Comparison of ENCODE assay signal across 9 cellular contexts in the genomic region with DNA sequence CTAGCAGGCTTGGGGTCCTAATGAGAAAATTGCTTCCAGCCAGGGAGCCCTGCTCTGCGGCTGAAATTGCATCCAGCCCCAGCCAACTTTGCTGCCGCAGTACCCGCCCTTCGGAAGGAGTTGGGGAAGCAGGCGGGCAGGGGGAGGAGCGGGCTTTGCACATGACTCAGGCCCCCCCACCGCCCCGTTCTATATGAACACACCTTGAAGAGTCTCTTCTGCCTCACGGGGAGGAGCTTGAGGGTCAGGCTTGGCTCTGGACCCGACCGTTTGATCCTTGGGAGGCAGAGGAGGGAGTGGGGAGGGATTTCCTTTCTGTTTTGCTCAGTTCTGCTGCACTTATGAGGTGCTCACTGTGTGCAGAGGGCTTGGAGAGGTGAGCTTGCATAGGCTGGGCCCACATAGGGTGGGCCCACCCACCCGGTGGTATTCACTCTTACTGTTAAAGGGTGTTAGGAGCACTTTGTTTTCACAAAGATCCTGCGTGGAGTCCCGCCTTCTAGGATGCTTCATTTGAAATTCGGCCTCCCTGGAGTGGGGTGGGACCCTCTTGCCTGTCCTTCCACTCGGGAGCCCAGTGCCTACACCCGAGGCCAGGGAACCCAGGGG. TPM values are rescaled to one million over a fixed set of nuclear protein-coding genes. Genes with fewer than 3 reads are reported as not detected.
DNase-seq lines count a peak whose midpoint lies in the region; ATAC-seq, FAIRE-seq and TF ChIP-seq lines count a peak whose summit lies in the region.
"Had no signal": no experiment of that assay in that cellular context is flagged by ENCODE, and none has a peak within 500 bp of the region (broad histone marks: within the 10 kb centered on the region; RNA-seq: fewer than 3 reads in every experiment).

No MANE protein-coding gene starts in this region.

- no peaks in the 10 kb centered on the region; the same call in 1 of the 2 replicates for H3K79me2 ChIP-seq in HCT116 (ENCODE audit: insufficient read depth, low read length)

- intact Hi-C loops in HCT116 (cut with micrococcal nuclease): no loop called here
- intact Hi-C loops in body of pancreas (cut with DNase I): no loop called here
- intact Hi-C loops in kidney (cut with DNase I): no loop called here

- 43 to 74% methylated on average over 11 to 17 of the region's 17 CpGs for WGBS in body of pancreas, 2 donors
- 13% methylated on average over 17 of the region's 17 CpGs for WGBS in suprapubic skin

- CTCF ChIA-PET in HCT116 (lab: Charles Lee): interaction anchor here (1.1 to 8.6 kb wide), 2 partner anchors 25 to 91 kb away, joined by 3 to 155 read pairs; no protein-coding TSS in a partner anchor

- H3K36me3 ChIP-seq in HCT116 (ENCODE audit: control insufficient read depth in 1 of 2, insufficient read depth in 2 of 2, low read length in 2 of 2) (no peaks in the 10 kb centered on the region), body of pancreas (replicated peaks in 1 of 2; ENCODE audit: insufficient read depth in 1 of 2, low read depth in 2 of 2) (no peaks in the 10 kb centered on the region), kidney (ENCODE audit: control insufficient read depth in 1 of 2, insufficient read depth in 2 of 2, low read length in 2 of 2) (no peaks in the 10 kb centered on the region), suprapubic skin (no peaks in the 10 kb centered on the region)

- H3K4me3 ChIP-seq in HCT116 (replicated peaks in 1 of 2; ENCODE audit: low read depth in 1 of 2, low read length in 2 of 2) (peak overlapping the region; percentile 31 to 42), body of pancreas (no peak overlapping the region), kidney (ENCODE audit: low read length in 2 of 2) (no peak overlapping the region), suprapubic skin (peak overlapping the region; percentile 30)

- TF ChIP-seq CTCF in HCT116 (IDR thresholded peaks at IDR 0.05 in 2 of 3, conservative IDR thresholded peaks at IDR 0.05 in 1 of 3; ENCODE audit: borderline replicate concordance in 1 of 3, insufficient read depth in 1 of 3, low read depth in 2 of 3, low read length in 2 of 3): no peak
- no peak for TF ChIP-seq CTCF in body of pancreas (IDR thresholded peaks at IDR 0.05)
- no peak for TF ChIP-seq CTCF in kidney (IDR thresholded peaks at IDR 0.05; ENCODE audit: borderline replicate concordance, extremely low read depth, insufficient read depth)
- TF ChIP-seq CTCF in suprapubic skin (IDR thresholded peaks at IDR 0.05): no peak

- H3K4me2 ChIP-seq in HCT116 (ENCODE audit: low read length): peak overlapping the region; percentile 75

- no peak overlapping the region for H2AFZ ChIP-seq in HCT116 (ENCODE audit: low read depth, low read length, poor library complexity, severe bottlenecking)

- H4K20me1 ChIP-seq in HCT116 (ENCODE audit: insufficient read depth): no peaks in the 10 kb centered on the region

- POLR2A ChIA-PET in HCT116 (lab: Charles Lee): interaction anchor here (4.1 kb wide), 1 partner anchor 22 kb away, joined by 16 read pairs; no protein-coding TSS in a partner anchor

- H3K9me3 ChIP-seq in HCT116 (ENCODE audit: control insufficient read depth in 1 of 2, insufficient read depth in 1 of 2, low read depth in 1 of 2, low read length in 2 of 2) (no peaks in the 10 kb centered on the region), body of pancreas (no peaks in the 10 kb centered on the region), kidney (ENCODE audit: control insufficient read depth in 1 of 2, low read length in 2 of 2) (no peaks in the 10 kb centered on the region), suprapubic skin (no peaks in the 10 kb centered on the region)

- H3K27ac ChIP-seq in HCT116 (ENCODE audit: low read depth, low read length): peak overlapping the region; percentile 94
- peak overlapping the region; percentile 87 to 96 (median 91) for H3K27ac ChIP-seq in body of pancreas
- H3K27ac ChIP-seq in kidney (ENCODE audit: low read depth in 2 of 2, low read length in 2 of 2): peak overlapping the region; percentile 63 to 93
- H3K27ac ChIP-seq in suprapubic skin: peak overlapping the region; percentile 92

- FAIRE-seq in kidney (lab: Jason Lieb, UNC): no peak

- H3K4me1 ChIP-seq in HCT116 (ENCODE audit: control insufficient read depth in 1 of 2, insufficient read depth in 2 of 2, low read length in 2 of 2) (peaks cover 91 to 98% of the 10 kb centered on the region in 2 experiments), body of pancreas (peaks cover 93% of the 10 kb centered on the region), kidney (ENCODE audit: control insufficient read depth in 1 of 2, insufficient read depth in 1 of 2, low read depth in 1 of 2, low read length in 2 of 2) (peaks cover 34 to 53% of the 10 kb centered on the region in 2 donors), suprapubic skin (peaks cover 100% of the 10 kb centered on the region)

- TSS peak; percentile 22 for BruUV-seq in HCT116 (replicated peaks; lab: Mats Ljungman, UMichigan)

- TF ChIP-seq POLR2A in HCT116 (IDR thresholded peaks at IDR 0.05; ENCODE audit: borderline replicate concordance, extremely low read depth, insufficient read depth, insufficient read length) (no peak), body of pancreas (IDR thresholded peaks at IDR 0.05) (no peak), suprapubic skin (IDR thresholded peaks at IDR 0.05) (no peak)

- RAD21 ChIA-PET in HCT116 (lab: Charles Lee; ENCODE audit: low non-redundant PET in 1 of 2, low total read pairs in 2 of 2, uncharacterized antibody in 2 of 2, unreplicated experiment in 2 of 2): interaction anchor here (1.0 to 1.4 kb wide), 4 partner anchors 23 to 71 kb away, joined by 3 to 4 read pairs (median 3); no protein-coding TSS in a partner anchor

- H3K9ac ChIP-seq in HCT116 (ENCODE audit: low read length) (peak overlapping the region; percentile 81), kidney (ENCODE audit: low read length in 2 of 2) (peak overlapping the region in 1 of 2 donors; percentile 34)

- no peak for TF ChIP-seq RAD21 in HCT116 (IDR thresholded peaks at IDR 0.05; ENCODE audit: low read depth)

- ATAC-seq in HCT116: peak; percentile 64
- no peak for ATAC-seq in body of pancreas
- no peak for ATAC-seq in HG02840 (IDR thresholded peaks at IDR 0.05; ENCODE audit: low FRiP score, unreplicated experiment)
- no peak for ATAC-seq in GM18909 (IDR thresholded peaks at IDR 0.05; ENCODE audit: poor library complexity, unreplicated experiment)
- ATAC-seq in GM21423 (IDR thresholded peaks at IDR 0.05; ENCODE audit: unreplicated experiment): no peak
- ATAC-seq in GM21619 (IDR thresholded peaks at IDR 0.05; ENCODE audit: unreplicated experiment): no peak

- peak; percentile 64 for DNase-seq in HCT116 (ENCODE audit: low read depth, low spot score)
- DNase-seq in body of pancreas: no peak
- no peak for DNase-seq in kidney
- peak; percentile 89 to 91 for DNase-seq in suprapubic skin (ENCODE audit: low spot score in 2 of 2)
- DNase-seq: NCI-H1105 treated with DMSO at 0.1 percent for 48 hours had no signal

- no peaks in the 10 kb centered on the region for H3K9me2 ChIP-seq in HCT116 (ENCODE audit: insufficient read depth)

- H3K27me3 ChIP-seq in HCT116 (ENCODE audit: insufficient read depth, low read length): no peaks in the 10 kb centered on the region
- no peaks in the 10 kb centered on the region for H3K27me3 ChIP-seq in body of pancreas
- no peaks in the 10 kb centered on the region for H3K27me3 ChIP-seq in suprapubic skin

- TF ChIP-seq EP300 in suprapubic skin (IDR thresholded peaks at IDR 0.05): no peak

TF ChIP-seq in HCT116, 20 proteins besides CTCF, POLR2A, EP300 and RAD21:
- TF ChIP-seq POLR2AphosphoS5 (IDR thresholded peaks at IDR 0.05; ENCODE audit: low read depth, low read length): peak; percentile 48
- TF ChIP-seq FOSL1 (IDR thresholded peaks at IDR 0.05; ENCODE audit: low read depth): no peak
- TF ChIP-seq EZH2 (IDR thresholded peaks at IDR 0.05): no peak

RNA-seq across cellular contexts. Expression of a gene that starts 46.5 kb away (rescaled TPM):
- total RNA-seq in HCT116 (2021; ENCODE audit: unreplicated experiment): 2.6 TPM
- polyA plus RNA-seq in HCT116 (2012): 1.3 and 1.8 TPM in 2 replicates
- 1 to 10 TPM; 3.4 to 6.9 TPM for total RNA-seq in body of pancreas
- 13.8 TPM for total RNA-seq in kidney
- 8.5 TPM for polyA plus RNA-seq in kidney (ENCODE audit: insufficient read depth, low read depth, low replicate concordance)
- total RNA-seq in suprapubic skin: 1 to 10 TPM; 1.5 to 2.7 (median 2.2) TPM

Comparison
In these comparisons a context has a peak if more than half of its experiments do, and no peak if none do; other contexts are left out.
1. DNase-seq: peak in HCT116 (single experiment) and suprapubic skin (2 of 2); none in body of pancreas (0 of 4) and kidney (single experiment).
2. H3K4me3 ChIP-seq: peak in HCT116 (2 of 2) and suprapubic skin (single experiment); none in body of pancreas (0 of 2) and kidney (0 of 2).
3. Peak in every context shown above with its lines, with median percentiles within 50 percentile points of each other: H3K27ac ChIP-seq.